Comparison of ENCODE assay signal across 11 cellular contexts in genomic region chr12:19190292-19191031, GRCh38.
A peak's percentile ranks its signal among the peaks of the same experiment; 100 is the strongest.
DNase-seq lines count a peak whose midpoint lies in the region; ATAC-seq and TF ChIP-seq lines count a peak whose summit lies in the region.
"Had no signal": no experiment of that assay in that cellular context is flagged by ENCODE, and none has a peak within 500 bp of the region (broad histone marks: within the 10 kb centered on the region; RNA-seq: fewer than 3 reads in every experiment).

No MANE protein-coding gene starts in this region.

- H3K27me3 ChIP-seq in BLaER1 (no peaks in the 10 kb centered on the region), left lung (no peaks in the 10 kb centered on the region)

- H3K9ac ChIP-seq in BLaER1: no peak overlapping the region

- intact Hi-C loops in left lung (cut with DNase I): no loop called here

- DNase-seq in M059J (ENCODE audit: low read depth) (peak; percentile 54), caudate nucleus (lab: John Stamatoyannopoulos, UW) (no peak), left lung (no peak), NCI-H2171 (lab: John Stamatoyannopoulos, UW) (no peak), DMS79 treated with DMSO at 0.1 percent for 48 hours (lab: John Stamatoyannopoulos, UW) (no peak)
- no peak for DNase-seq in stimulated activated CD4-positive, alpha-beta T cell treated with anti-CD3 and anti-CD28 coated beads, Interleukin-15, amount 100 ng/mL, for 24 hours
- DNase-seq: activated CD4-positive, CD25-positive, alpha-beta regulatory T cell; CD8-positive, alpha-beta T cell; immature natural killer cell had no signal

- no peak for TF ChIP-seq CTCF in left lung (IDR thresholded peaks at IDR 0.05)

- H3K4me2 ChIP-seq in BLaER1: peak overlapping the region; percentile 53

- H3K4me3 ChIP-seq in BLaER1 (no peak overlapping the region), left lung (no peak overlapping the region)

- H3K4me1 ChIP-seq in BLaER1 (peaks cover 34% of the 10 kb centered on the region), left lung (peaks cover 14 to 28% of the 10 kb centered on the region in 2 donors)

- H3K9me3 ChIP-seq in BLaER1: no peaks in the 10 kb centered on the region
- no peaks in the 10 kb centered on the region for H3K9me3 ChIP-seq in left lung

- H3K36me3 ChIP-seq in BLaER1 (no peaks in the 10 kb centered on the region), left lung (no peaks in the 10 kb centered on the region)

- H3K27ac ChIP-seq in BLaER1: no peak overlapping the region
- peak overlapping the region; percentile 46 for H3K27ac ChIP-seq in caudate nucleus (ENCODE audit: low read depth, low read length)
- peak overlapping the region in 1 of 2 donors; percentile 62 for H3K27ac ChIP-seq in left lung

- ATAC-seq in left lung (peak; percentile 24), HG02571 (IDR thresholded peaks at IDR 0.05; ENCODE audit: unreplicated experiment) (no peak)
- ATAC-seq: CD8-positive, alpha-beta T cell had no signal

- no peaks in the 10 kb centered on the region; the same call in 1 of the 2 replicates for H4K20me1 ChIP-seq in BLaER1
